In genomic region chr16:58046936-58047335, GRCh38 we compare ENCODE assay signal across 17 cellular contexts. TPM values are rescaled to one million over a fixed set of nuclear protein-coding genes. Genes with fewer than 3 reads are reported as not detected.
DNase-seq lines count a peak whose midpoint lies in the region; ATAC-seq and TF ChIP-seq lines count a peak whose summit lies in the region.
"Had no signal": no experiment of that assay in that cellular context is flagged by ENCODE, and none has a peak within 500 bp of the region (broad histone marks: within the 10 kb centered on the region; RNA-seq: fewer than 3 reads in every experiment).

No MANE protein-coding gene starts in this region.

- H2BK5ac ChIP-seq in trophoblast cell (ENCODE audit: low read depth, low read length, poor library complexity) = no peak overlapping the region

- H3K36me3 ChIP-seq in NT2/D1 (ENCODE audit: insufficient read depth, insufficient read length, low read length) (peaks cover 38% of the 10 kb centered on the region), trophoblast cell (ENCODE audit: control insufficient read depth in 1 of 2, insufficient read depth in 2 of 2, low read length in 2 of 2) (peaks cover 18 to 29% of the 10 kb centered on the region in 2 experiments)

- no peak overlapping the region for H3K23ac ChIP-seq in trophoblast cell (ENCODE audit: low read length)

- no peak overlapping the region for H2BK120ac ChIP-seq in trophoblast cell (ENCODE audit: insufficient read depth, low read length, poor library complexity)

- peak overlapping the region; percentile 75 for H4K91ac ChIP-seq in trophoblast cell (ENCODE audit: low read depth, low read length)

- no peak overlapping the region for H2AK5ac ChIP-seq in trophoblast cell (ENCODE audit: low read length)

- TF ChIP-seq CTCF in coronary artery (IDR thresholded peaks at IDR 0.05) = no peak

- no peak overlapping the region for H3K4me2 ChIP-seq in trophoblast cell (ENCODE audit: low read length)
- H3K4me2 ChIP-seq: A549, PC-9 had no signal

- DNase-seq in 8988T = peak; percentile 26
- no peak for DNase-seq in NT2/D1 (ENCODE audit: low read depth, low spot score)
- no peak for DNase-seq in left lobe of liver (ENCODE audit: low spot score)
- no peak for DNase-seq in trophoblast cell
- no peak for DNase-seq in COLO829 (ENCODE audit: low spot score)
- DNase-seq in coronary artery (ENCODE audit: low spot score) = no peak
- DNase-seq in NCI-H187 treated with DMSO at 0.1 percent for 48 hours (lab: John Stamatoyannopoulos, UW) = no peak
- DNase-seq: Calu3; CD4-positive, CD25-positive, alpha-beta regulatory T cell; DMS79; NCI-H2107; NCI-H345; NCI-H69 had no signal

- H3K14ac ChIP-seq in trophoblast cell (ENCODE audit: low read length) = no peak overlapping the region

- whole genome bisulfite sequencing in trophoblast cell (ENCODE audit: extremely low coverage, insufficient coverage, insufficient read length) = no CpG with 5 or more reads among the region's 6 CpGs

- H3K4me3 ChIP-seq in NT2/D1 (ENCODE audit: insufficient read length, low read depth) = no peak overlapping the region
- no peak overlapping the region for H3K4me3 ChIP-seq in trophoblast cell (ENCODE audit: low read depth, low read length)
- no peak overlapping the region for H3K4me3 ChIP-seq in coronary artery
- H3K4me3 ChIP-seq: A549, GM12878, PC-9 had no signal

- H3K4me1 ChIP-seq in NT2/D1 (ENCODE audit: insufficient read depth, insufficient read length) (peaks cover 34% of the 10 kb centered on the region), trophoblast cell (ENCODE audit: control insufficient read depth in 1 of 2, insufficient read depth in 2 of 2, low read length in 2 of 2) (peaks cover 14 to 16% of the 10 kb centered on the region in 2 experiments)
- H3K4me1 ChIP-seq: A549 had no signal

- H3K27ac ChIP-seq in trophoblast cell (ENCODE audit: low read depth, low read length) = no peak overlapping the region
- no peak overlapping the region for H3K27ac ChIP-seq in coronary artery
- H3K27ac ChIP-seq: A549, PC-9 had no signal

- no peaks in the 10 kb centered on the region for H3K79me2 ChIP-seq in trophoblast cell (ENCODE audit: control insufficient read depth, insufficient read depth, low read length, poor library complexity)

- no peak overlapping the region for H4K12ac ChIP-seq in trophoblast cell (ENCODE audit: low read depth, low read length)

- no peak overlapping the region for H2AFZ ChIP-seq in trophoblast cell (ENCODE audit: insufficient read depth, low read length, poor library complexity)
- H2AFZ ChIP-seq: PC-9 had no signal

- peak overlapping the region; percentile 53 for H3K9ac ChIP-seq in NT2/D1 (ENCODE audit: insufficient read length, low read depth)
- H3K9ac ChIP-seq in trophoblast cell (ENCODE audit: low read length) = no peak overlapping the region

- H3K79me1 ChIP-seq in trophoblast cell (ENCODE audit: low read length) = peaks cover 3% of the 10 kb centered on the region

- H4K8ac ChIP-seq in trophoblast cell (ENCODE audit: low read depth, low read length) = peak overlapping the region; percentile 78

- ATAC-seq in left lobe of liver (peak; percentile 21), HG03095 (IDR thresholded peaks at IDR 0.05; ENCODE audit: unreplicated experiment) (no peak)
- ATAC-seq: A549, GM12878 had no signal

- H3K27me3 ChIP-seq in NT2/D1 (ENCODE audit: insufficient read depth, insufficient read length) = no peaks in the 10 kb centered on the region
- no peaks in the 10 kb centered on the region for H3K27me3 ChIP-seq in trophoblast cell (ENCODE audit: insufficient read depth, low read length)

- H3K4ac ChIP-seq in trophoblast cell (ENCODE audit: low read depth, low read length) = no peak overlapping the region

- H3K9me3 ChIP-seq in NT2/D1 (ENCODE audit: insufficient read depth, low read length) = no peaks in the 10 kb centered on the region
- no peaks in the 10 kb centered on the region for H3K9me3 ChIP-seq in trophoblast cell (ENCODE audit: insufficient read depth, low read depth, low read length)
- H3K9me3 ChIP-seq: A549 had no signal

- no peak overlapping the region for H3K18ac ChIP-seq in trophoblast cell (ENCODE audit: low read length)

- H2BK12ac ChIP-seq in trophoblast cell (ENCODE audit: low read length) = no peak overlapping the region

RNA-seq across cellular contexts. Expression of gene MMP15, which starts 21.4 kb away (rescaled TPM):
- total RNA-seq in left lobe of liver = 39.5 TPM
- polyA plus RNA-seq in trophoblast cell (2013) = 95.1 and 106 TPM in 2 replicates

RNA-seq across cellular contexts. Expression of gene USB1, which starts 45.7 kb away (rescaled TPM):
- 28.4 TPM for total RNA-seq in left lobe of liver
- polyA plus RNA-seq in trophoblast cell (2013) = 36.6 and 37.1 TPM in 2 replicates

RNA-seq across cellular contexts. Expression of gene ZNF319, which starts 46.5 kb away (rescaled TPM):
- 3.6 TPM for total RNA-seq in left lobe of liver
- polyA plus RNA-seq in trophoblast cell (2013) = 5.7 and 6.8 TPM in 2 replicates
